Comparison of ENCODE assay signal across 8 cellular contexts in the genomic region with DNA sequence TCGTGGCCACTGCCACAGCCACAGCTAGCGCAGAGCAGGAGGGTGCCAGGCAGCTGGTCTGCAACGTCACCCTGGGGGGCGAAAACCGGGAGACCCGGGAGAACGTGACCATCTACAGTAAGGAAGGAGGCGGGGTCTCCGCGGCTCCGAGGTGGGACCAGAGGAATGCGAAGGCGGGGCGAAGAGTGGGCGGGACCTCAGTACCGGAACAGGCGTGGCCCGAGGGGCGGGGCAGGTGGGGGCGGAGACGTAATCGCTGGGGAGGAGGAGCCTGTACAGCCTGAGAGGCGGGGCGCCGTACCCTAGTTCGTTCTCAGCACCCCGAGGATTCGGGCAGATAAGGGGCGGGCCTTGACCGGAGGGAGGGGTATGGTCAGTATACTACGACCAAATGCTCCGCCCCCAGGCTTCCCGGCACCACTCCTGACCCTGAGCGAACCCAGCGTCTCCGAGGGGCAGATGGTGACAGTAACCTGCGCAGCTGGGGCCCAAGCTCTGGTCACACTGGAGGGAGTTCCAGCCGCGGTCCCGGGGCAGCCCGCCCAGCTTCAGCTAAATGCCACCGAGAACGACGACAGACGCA. TPM values are rescaled to one million over a fixed set of nuclear protein-coding genes. Genes with fewer than 3 reads are reported as not detected.
DNase-seq lines count a peak whose midpoint lies in the region; ATAC-seq and TF ChIP-seq lines count a peak whose summit lies in the region.

No MANE protein-coding gene starts in this region.

- H3K9me2 ChIP-seq in OCI-LY7 (ENCODE audit: insufficient read depth, low read length) = no peaks in the 10 kb centered on the region

- H3K27ac ChIP-seq in OCI-LY7 (ENCODE audit: low read depth, low read length, poor library complexity, severe bottlenecking) (no peak overlapping the region), neutrophil (peak overlapping the region; percentile 49), transverse colon (no peak overlapping the region)

- H3K27me3 Mint-ChIP-seq in activated T-helper 1 cell treated with anti-CD3 and anti-CD28 coated beads, Interleukin-12 subunit alpha, Interleukin-12 subunit beta, Interleukin-2, Interleukin-4 antibody, amounts not matched to agents 30 ng/mL and 10 ng/mL and 1 ng/mL, durations not matched to agents 14 hours and 24 hours and 36 hours (ENCODE audit: insufficient read depth) = peaks cover 68% of the 10 kb centered on the region

- in situ Hi-C loops in transverse colon (cut with MboI; ENCODE audit: low pct_ligation_motif_present in 1 of 4, low pct_unique_long_range_greater_than_20kb in 1 of 4, low sequenced_read_pairs in 3 of 4) = no loop called here

- TF ChIP-seq POLR2A in transverse colon (IDR thresholded peaks at IDR 0.05) = no peak

- no peaks in the 10 kb centered on the region for H3K36me3 Mint-ChIP-seq in activated T-helper 1 cell treated with anti-CD3 and anti-CD28 coated beads, Interleukin-12 subunit alpha, Interleukin-12 subunit beta, Interleukin-2, Interleukin-4 antibody, amounts not matched to agents 30 ng/mL and 10 ng/mL and 1 ng/mL, durations not matched to agents 14 hours and 24 hours and 36 hours (ENCODE audit: low read depth)

- H3K9me3 ChIP-seq in OCI-LY7 (ENCODE audit: low read length) (no peaks in the 10 kb centered on the region), neutrophil (peaks cover 5% of the 10 kb centered on the region), transverse colon (no peaks in the 10 kb centered on the region)

- H2AFZ ChIP-seq in OCI-LY7 (ENCODE audit: low read length) = peak overlapping the region; percentile 21; the same call in 1 of the 2 replicates

- DNase-seq in EH (ENCODE audit: low read depth) (peak; percentile 87), OCI-LY7 (ENCODE audit: low spot score) (peak; percentile 81), fibroblast of villous mesenchyme (ENCODE audit: low read depth) (peak; percentile 86), transverse colon (peak; percentile 91), KG1 (lab: John Stamatoyannopoulos, UW) (no peak)
- peak; percentile 66 for DNase-seq in activated T-helper 1 cell treated with anti-CD3 and anti-CD28 coated beads, Interleukin-12 subunit alpha, Interleukin-12 subunit beta, Interleukin-2, Interleukin-4 antibody, amounts not matched to agents 30 ng/mL and 10 ng/mL and 1 ng/mL, durations not matched to agents 14 hours and 24 hours and 36 hours (ENCODE audit: low spot score)

- H3K36me3 ChIP-seq in OCI-LY7 (ENCODE audit: insufficient read depth, low read length) = no peaks in the 10 kb centered on the region
- no peaks in the 10 kb centered on the region for H3K36me3 ChIP-seq in neutrophil
- H3K36me3 ChIP-seq in transverse colon = no peaks in the 10 kb centered on the region

- H3K4me2 ChIP-seq in OCI-LY7 (ENCODE audit: low read length) = peak overlapping the region; percentile 83

- H3K9me3 Mint-ChIP-seq in activated T-helper 1 cell treated with anti-CD3 and anti-CD28 coated beads, Interleukin-12 subunit alpha, Interleukin-12 subunit beta, Interleukin-2, Interleukin-4 antibody, amounts not matched to agents 30 ng/mL and 10 ng/mL and 1 ng/mL, durations not matched to agents 14 hours and 24 hours and 36 hours = no peaks in the 10 kb centered on the region

- H3K4me3 ChIP-seq in OCI-LY7 (ENCODE audit: low read depth, low read length, poor library complexity, severe bottlenecking) = peak overlapping the region; percentile 68
- H3K4me3 ChIP-seq in fibroblast of villous mesenchyme (ENCODE audit: low read depth, low read length) = peak overlapping the region; percentile 67
- H3K4me3 ChIP-seq in neutrophil (ENCODE audit: low read depth in 1 of 2, low read length in 1 of 2) = peak overlapping the region; percentile 46 to 54
- H3K4me3 ChIP-seq in transverse colon = peak overlapping the region in 2 of 4 donors; percentile 36 to 41

- H3K79me2 ChIP-seq in OCI-LY7 (ENCODE audit: insufficient read depth, low read depth, low read length) = no peaks in the 10 kb centered on the region

- peak; percentile 65 for ATAC-seq in HG02885 (IDR thresholded peaks at IDR 0.05; ENCODE audit: poor library complexity, unreplicated experiment)

- H4K20me1 ChIP-seq in OCI-LY7 (ENCODE audit: insufficient read depth, low read length) = no peaks in the 10 kb centered on the region

- H3K4me1 ChIP-seq in OCI-LY7 (ENCODE audit: insufficient read depth, low read length, poor library complexity, severe bottlenecking) (peaks cover 59% of the 10 kb centered on the region), neutrophil (ENCODE audit: control insufficient read depth in 1 of 2, insufficient read depth in 1 of 2, low read depth in 1 of 2, low read length in 1 of 2) (peaks cover 72 to 84% of the 10 kb centered on the region in 2 experiments), transverse colon (peaks cover 47 to 73% (median 67%) of the 10 kb centered on the region in 4 donors)

- peaks cover 57% of the 10 kb centered on the region for H3K4me1 Mint-ChIP-seq in activated T-helper 1 cell treated with anti-CD3 and anti-CD28 coated beads, Interleukin-12 subunit alpha, Interleukin-12 subunit beta, Interleukin-2, Interleukin-4 antibody, amounts not matched to agents 30 ng/mL and 10 ng/mL and 1 ng/mL, durations not matched to agents 14 hours and 24 hours and 36 hours (ENCODE audit: low read depth)

- intact Hi-C loops in OCI-LY7 (cut with micrococcal nuclease; ENCODE audit: unreplicated experiment) (no loop called here), transverse colon (cut with DNase I; ENCODE audit: low total_unique reads) (no loop called here)
- intact Hi-C loops in activated T-helper 1 cell treated with anti-CD3 and anti-CD28 coated beads, Interleukin-12 subunit alpha, Interleukin-12 subunit beta, Interleukin-2, Interleukin-4 antibody, amounts not matched to agents 30 ng/mL and 10 ng/mL and 1 ng/mL, durations not matched to agents 14 hours and 24 hours and 36 hours (cut with micrococcal nuclease) = no loop called here

- H3K27me3 ChIP-seq in neutrophil (peaks cover 100% of the 10 kb centered on the region), transverse colon (peaks cover 99% of the 10 kb centered on the region)

- no peak for TF ChIP-seq CTCF in OCI-LY7 (conservative IDR thresholded peaks at IDR 0.05; ENCODE audit: low read length)
- TF ChIP-seq CTCF in fibroblast of villous mesenchyme (IDR thresholded peaks at IDR 0.05; ENCODE audit: insufficient read depth, low read depth, low read length) = no peak
- TF ChIP-seq CTCF in neutrophil (IDR thresholded peaks at IDR 0.05) = no peak
- no peak for TF ChIP-seq CTCF in transverse colon (IDR thresholded peaks at IDR 0.05)

- BruUV-seq in OCI-LY7 (replicated peaks; lab: Mats Ljungman, UMichigan) = no TSS peak

- H3K4me3 Mint-ChIP-seq in activated T-helper 1 cell treated with anti-CD3 and anti-CD28 coated beads, Interleukin-12 subunit alpha, Interleukin-12 subunit beta, Interleukin-2, Interleukin-4 antibody, amounts not matched to agents 30 ng/mL and 10 ng/mL and 1 ng/mL, durations not matched to agents 14 hours and 24 hours and 36 hours = peak overlapping the region; percentile 77

- TF ChIP-seq EP300 in transverse colon (IDR thresholded peaks at IDR 0.05; ENCODE audit: low read depth) = no peak

- POLR2A ChIA-PET in OCI-LY7 (lab: Charles Lee) = interaction anchor here (1.5 kb wide), 1 partner anchor 21 kb away, joined by 5 read pairs; the partner anchor contains the start of gene ICAM1

- peak overlapping the region; percentile 74 for H3K27ac Mint-ChIP-seq in activated T-helper 1 cell treated with anti-CD3 and anti-CD28 coated beads, Interleukin-12 subunit alpha, Interleukin-12 subunit beta, Interleukin-2, Interleukin-4 antibody, amounts not matched to agents 30 ng/mL and 10 ng/mL and 1 ng/mL, durations not matched to agents 14 hours and 24 hours and 36 hours

- WGBS in transverse colon (ENCODE audit: low coverage in 1 of 2), 2 donors = 1% methylated on average over 30 of the region's 45 CpGs; no CpG with 5 or more reads in 1 of the 2 donors

- CTCF ChIA-PET in OCI-LY7 (lab: Charles Lee; ENCODE audit: unreplicated experiment) = interaction anchor here (0.6 kb wide), 1 partner anchor 201 kb away, joined by 4 read pairs; no protein-coding TSS in a partner anchor

RNA-seq across cellular contexts. Expression of gene ICAM5, which starts 2.5 kb away (rescaled TPM):
- 2.7 and 6.4 TPM in 2 replicates for total RNA-seq in OCI-LY7 (2014; rRNA removed; shearing (Covaris generic))
- total RNA-seq in OCI-LY7 (2022) = 10.8 and 12.6 TPM in 2 replicates
- total RNA-seq in activated T-helper 1 cell treated with anti-CD3 and anti-CD28 coated beads, Interleukin-12 subunit alpha, Interleukin-12 subunit beta, Interleukin-2, Interleukin-4 antibody, amounts not matched to agents 30 ng/mL and 10 ng/mL and 1 ng/mL, durations not matched to agents 14 hours and 24 hours and 36 hours = 1.9 TPM in 2 replicates
- total RNA-seq in fibroblast of villous mesenchyme = 5.5 and 11.7 TPM in 2 replicates
- total RNA-seq in transverse colon = under 1 TPM in 2 of 4 donors, not detected in 2; 0.27 to 0.48 TPM

RNA-seq across cellular contexts. Expression of gene ICAM4, which starts 5.5 kb away (rescaled TPM):
- not detected in 2 replicates for total RNA-seq in OCI-LY7 (2014; rRNA removed; shearing (Covaris generic))
- total RNA-seq in OCI-LY7 (2022) = 0.38 and 0.53 TPM in 2 replicates
- 0.59 and 1.0 TPM in 2 replicates for total RNA-seq in activated T-helper 1 cell treated with anti-CD3 and anti-CD28 coated beads, Interleukin-12 subunit alpha, Interleukin-12 subunit beta, Interleukin-2, Interleukin-4 antibody, amounts not matched to agents 30 ng/mL and 10 ng/mL and 1 ng/mL, durations not matched to agents 14 hours and 24 hours and 36 hours
- total RNA-seq in fibroblast of villous mesenchyme = 3.2 and 4.7 TPM in 2 replicates
- total RNA-seq in transverse colon = under 1 TPM in 2 of 4 donors, not detected in 2; 0.48 to 0.55 TPM

RNA-seq across cellular contexts. Expression of gene ZGLP1, which starts 17.3 kb away (rescaled TPM):
- 2.3 and 8.8 TPM in 2 replicates for total RNA-seq in OCI-LY7 (2014; rRNA removed; shearing (Covaris generic))
- total RNA-seq in OCI-LY7 (2022) (5.4 and 5.7 TPM in 2 replicates), fibroblast of villous mesenchyme (0.32 and 0.43 TPM in 2 replicates), transverse colon (1 to 10 TPM; 1.9 to 8.2 (median 3.8) TPM)
- 3.5 and 4.2 TPM in 2 replicates for total RNA-seq in activated T-helper 1 cell treated with anti-CD3 and anti-CD28 coated beads, Interleukin-12 subunit alpha, Interleukin-12 subunit beta, Interleukin-2, Interleukin-4 antibody, amounts not matched to agents 30 ng/mL and 10 ng/mL and 1 ng/mL, durations not matched to agents 14 hours and 24 hours and 36 hours

RNA-seq across cellular contexts. Expression of gene ICAM1, which starts 21.4 kb away (rescaled TPM):
- 12.0 and 15.8 TPM in 2 replicates for total RNA-seq in OCI-LY7 (2014; rRNA removed; shearing (Covaris generic))
- total RNA-seq in OCI-LY7 (2022) (13.4 and 13.5 TPM in 2 replicates), fibroblast of villous mesenchyme (75.1 and 244 TPM in 2 replicates), transverse colon (10 to 100 TPM in 1 of 4 donors, 1 to 10 TPM in 3; 6.4 to 26.6 (median 7.7) TPM)
- total RNA-seq in activated T-helper 1 cell treated with anti-CD3 and anti-CD28 coated beads, Interleukin-12 subunit alpha, Interleukin-12 subunit beta, Interleukin-2, Interleukin-4 antibody, amounts not matched to agents 30 ng/mL and 10 ng/mL and 1 ng/mL, durations not matched to agents 14 hours and 24 hours and 36 hours = 90.8 and 92.2 TPM in 2 replicates

RNA-seq across cellular contexts. Expression of gene FDX2, which starts 23.5 kb away (rescaled TPM):
- 17.2 and 28.8 TPM in 2 replicates for total RNA-seq in OCI-LY7 (2014; rRNA removed; shearing (Covaris generic))
- total RNA-seq in OCI-LY7 (2022) = 10.4 and 17.1 TPM in 2 replicates
- total RNA-seq in activated T-helper 1 cell treated with anti-CD3 and anti-CD28 coated beads, Interleukin-12 subunit alpha, Interleukin-12 subunit beta, Interleukin-2, Interleukin-4 antibody, amounts not matched to agents 30 ng/mL and 10 ng/mL and 1 ng/mL, durations not matched to agents 14 hours and 24 hours and 36 hours = 21.6 and 24.4 TPM in 2 replicates
- 24.2 and 30.3 TPM in 2 replicates for total RNA-seq in fibroblast of villous mesenchyme
- total RNA-seq in transverse colon = 10 to 100 TPM in 1 of 4 donors, 1 to 10 TPM in 2, not detected in 1; 6.1 to 28.9 (median 8.4) TPM
